Comparison of ENCODE assay signal across 1 cellular context in genomic region chr19:17739121-17739875, GRCh38.
TF ChIP-seq lines count a peak whose summit lies in the region.

No MANE protein-coding gene starts in this region.

TF ChIP-seq in SK-N-SH, 30 proteins besides CTCF, POLR2A, EP300 and RAD21 (continued from another document):
- TF ChIP-seq, protein P1, sequence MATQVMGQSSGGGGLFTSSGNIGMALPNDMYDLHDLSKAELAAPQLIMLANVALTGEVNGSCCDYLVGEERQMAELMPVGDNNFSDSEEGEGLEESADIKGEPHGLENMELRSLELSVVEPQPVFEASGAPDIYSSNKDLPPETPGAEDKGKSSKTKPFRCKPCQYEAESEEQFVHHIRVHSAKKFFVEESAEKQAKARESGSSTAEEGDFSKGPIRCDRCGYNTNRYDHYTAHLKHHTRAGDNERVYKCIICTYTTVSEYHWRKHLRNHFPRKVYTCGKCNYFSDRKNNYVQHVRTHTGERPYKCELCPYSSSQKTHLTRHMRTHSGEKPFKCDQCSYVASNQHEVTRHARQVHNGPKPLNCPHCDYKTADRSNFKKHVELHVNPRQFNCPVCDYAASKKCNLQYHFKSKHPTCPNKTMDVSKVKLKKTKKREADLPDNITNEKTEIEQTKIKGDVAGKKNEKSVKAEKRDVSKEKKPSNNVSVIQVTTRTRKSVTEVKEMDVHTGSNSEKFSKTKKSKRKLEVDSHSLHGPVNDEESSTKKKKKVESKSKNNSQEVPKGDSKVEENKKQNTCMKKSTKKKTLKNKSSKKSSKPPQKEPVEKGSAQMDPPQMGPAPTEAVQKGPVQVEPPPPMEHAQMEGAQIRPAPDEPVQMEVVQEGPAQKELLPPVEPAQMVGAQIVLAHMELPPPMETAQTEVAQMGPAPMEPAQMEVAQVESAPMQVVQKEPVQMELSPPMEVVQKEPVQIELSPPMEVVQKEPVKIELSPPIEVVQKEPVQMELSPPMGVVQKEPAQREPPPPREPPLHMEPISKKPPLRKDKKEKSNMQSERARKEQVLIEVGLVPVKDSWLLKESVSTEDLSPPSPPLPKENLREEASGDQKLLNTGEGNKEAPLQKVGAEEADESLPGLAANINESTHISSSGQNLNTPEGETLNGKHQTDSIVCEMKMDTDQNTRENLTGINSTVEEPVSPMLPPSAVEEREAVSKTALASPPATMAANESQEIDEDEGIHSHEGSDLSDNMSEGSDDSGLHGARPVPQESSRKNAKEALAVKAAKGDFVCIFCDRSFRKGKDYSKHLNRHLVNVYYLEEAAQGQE (IDR thresholded peaks at IDR 0.05; ENCODE audit: low read depth, low read length): no peak
- no peak for TF ChIP-seq POLR2AphosphoS5 (IDR thresholded peaks at IDR 0.05; ENCODE audit: low read depth, low read length)
- no peak for TF ChIP-seq RXRA (IDR thresholded peaks at IDR 0.05; ENCODE audit: borderline replicate concordance, low read depth)
- TF ChIP-seq TAF1 (IDR thresholded peaks at IDR 0.05; ENCODE audit: borderline replicate concordance, low read depth, low read length): no peak
- TF ChIP-seq RFX5 (IDR thresholded peaks at IDR 0.05; ENCODE audit: low read length): no peak
- no peak for TF ChIP-seq ELF1 (IDR thresholded peaks at IDR 0.05)
